8 cellular contexts compared by ENCODE assay signal in genomic region chrX:74291964-74292891, GRCh38. TPM values are rescaled to one million over a fixed set of nuclear protein-coding genes. Genes with fewer than 3 reads are reported as not detected.
DNase-seq lines count a peak whose midpoint lies in the region; ATAC-seq and TF ChIP-seq lines count a peak whose summit lies in the region.

No MANE protein-coding gene starts in this region.

- H4K20me1 ChIP-seq in OCI-LY3 (ENCODE audit: insufficient read depth, low read length): no peaks in the 10 kb centered on the region

- H3K27ac ChIP-seq in OCI-LY3 (ENCODE audit: low read length) (peak overlapping the region; percentile 93), muscle layer of colon (ENCODE audit: low read depth, low read length) (peak overlapping the region; percentile 85)

- H3K4me2 ChIP-seq in OCI-LY3 (ENCODE audit: low read length): peak overlapping the region; percentile 100

- H3K9me3 ChIP-seq in OCI-LY3 (ENCODE audit: insufficient read depth, low read length) (no peaks in the 10 kb centered on the region), muscle layer of colon (ENCODE audit: low read length) (no peaks in the 10 kb centered on the region)

- H3K27me3 ChIP-seq in OCI-LY3 (ENCODE audit: low read depth, low read length) (no peaks in the 10 kb centered on the region), muscle layer of colon (ENCODE audit: control insufficient read depth in 1 of 2, insufficient read depth in 2 of 2, low read length in 2 of 2) (peaks cover 0 to 3% of the 10 kb centered on the region in 2 donors)

- peak overlapping the region; percentile 100 for H2AFZ ChIP-seq in OCI-LY3 (ENCODE audit: low read depth, low read length)

- peak overlapping the region; percentile 100 for H3K4me3 ChIP-seq in OCI-LY3 (ENCODE audit: low read length)
- H3K4me3 ChIP-seq in epithelial cell of proximal tubule (ENCODE audit: low read depth, low read length): peak overlapping the region; percentile 81
- peak overlapping the region; percentile 74 to 90 for H3K4me3 ChIP-seq in muscle layer of colon (ENCODE audit: low read depth in 1 of 2, low read length in 2 of 2)

- peak; percentile 50 for TF ChIP-seq CTCF in OCI-LY3 (IDR thresholded peaks at IDR 0.05; ENCODE audit: low read depth, low read length)
- no peak for TF ChIP-seq CTCF in epithelial cell of proximal tubule (conservative IDR thresholded peaks at IDR 0.05; ENCODE audit: low read depth, low read length)

- H3K36me3 ChIP-seq in OCI-LY3 (replicated peaks; ENCODE audit: low read depth, low read length) (no peaks in the 10 kb centered on the region), muscle layer of colon (ENCODE audit: insufficient read depth, low read length) (no peaks in the 10 kb centered on the region)

- H3K9ac ChIP-seq in OCI-LY3 (ENCODE audit: low read length): peak overlapping the region; percentile 99
- H3K9ac ChIP-seq in muscle layer of colon (ENCODE audit: low read length): peak overlapping the region; percentile 82

- ATAC-seq in GM21526 (IDR thresholded peaks at IDR 0.05; ENCODE audit: low FRiP score, unreplicated experiment): peak; percentile 82

- DNase-seq in DMS114 treated with DMSO at 0.1 percent for 48 hours (lab: John Stamatoyannopoulos, UW; ENCODE audit: unreplicated experiment) (peak; percentile 87), HuH-7.5 (ENCODE audit: low spot score) (peak; percentile 54), activated T-cell treated with anti-CD3 and anti-CD28 coated beads for 4 hours (peak; percentile 65), epithelial cell of proximal tubule (ENCODE audit: low read depth) (peak; percentile 36)
- peak; percentile 54 to 56 for DNase-seq in stimulated activated CD8-positive, alpha-beta memory T cell treated with anti-CD3 and anti-CD28 coated beads, Interleukin-7, amount 100 ng/mL, for 1 hour (ENCODE audit: low read depth in 2 of 2)

- peaks cover 48% of the 10 kb centered on the region for H3K79me2 ChIP-seq in OCI-LY3 (ENCODE audit: low read length)

- H3K4me1 ChIP-seq in OCI-LY3 (ENCODE audit: low read length) (peaks cover 7% of the 10 kb centered on the region), muscle layer of colon (ENCODE audit: insufficient read depth, low read length) (no peaks in the 10 kb centered on the region)

RNA-seq across cellular contexts. Expression of gene ZCCHC13, which starts 11.8 kb away (rescaled TPM):
- total RNA-seq in epithelial cell of proximal tubule: not detected in 2 replicates

Comparison
In these comparisons a context has a peak if more than half of its experiments do, and no peak if none do; other contexts are left out.
1. Peak in every context shown above with its lines: DNase-seq, ATAC-seq, H3K4me3 ChIP-seq and H3K27ac ChIP-seq.
2. DNase-seq: peak in every context shown above with its lines; median percentile 87 in DMS114 treated with DMSO at 0.1 percent for 48 hours; 65 in activated T-cell treated with anti-CD3 and anti-CD28 coated beads for 4 hours; 55 in stimulated activated CD8-positive, alpha-beta memory T cell treated with anti-CD3 and anti-CD28 coated beads, Interleukin-7, amount 100 ng/mL, for 1 hour; 54 in HuH-7.5; 36 in epithelial cell of proximal tubule.